8 cellular contexts compared by ENCODE assay signal in genomic region chr4:119454491-119455270, GRCh38.
A peak's percentile ranks its signal among the peaks of the same experiment; 100 is the strongest.
DNase-seq lines count a peak whose midpoint lies in the region; ATAC-seq, FAIRE-seq and TF ChIP-seq lines count a peak whose summit lies in the region.
"Not testable (repeated sequence)": the region's sequence is repeated elsewhere in the genome, so short reads cannot be mapped to it uniquely, and the experiment has no call there.

No MANE protein-coding gene starts in this region.

- TF ChIP-seq POLR2A in H1 (IDR thresholded peaks at IDR 0.05; ENCODE audit: control extremely low read depth in 1 of 2, low read depth in 2 of 2, low read length in 2 of 2), result peak; percentile 56 to 86

- not testable (repeated sequence) for H4K91ac ChIP-seq in H1 (replicated peaks; ENCODE audit: insufficient read length, low read length); mesenchymal stem cell (ENCODE audit: low read length)

- CTCF ChIA-PET in H1 (lab: Charles Lee; ENCODE audit: partially characterized antibody), result interaction anchor here (0.6 to 1.5 kb wide), 6 partner anchors 35 to 473 kb away, joined by 3 to 8 read pairs (median 4); partner anchors contain the start of gene USP53

- H2BK15ac ChIP-seq in H1 (ENCODE audit: low read length); mesenchymal stem cell (ENCODE audit: low read depth, poor library complexity, severe bottlenecking): not testable (repeated sequence)

- not testable (repeated sequence) for H3K4ac ChIP-seq in H1 (replicated peaks; ENCODE audit: insufficient read length, low read depth, low read length)
- peak overlapping the region; percentile 35 to 61 for H3K4ac ChIP-seq in mesenchymal stem cell (ENCODE audit: low read depth in 1 of 2, low read length in 2 of 2)

- H2BK120ac ChIP-seq in H1 (replicated peaks; ENCODE audit: low read depth, low read length); mesenchymal stem cell (ENCODE audit: low read depth, low read length): not testable (repeated sequence)

- H3K56ac ChIP-seq in H1 (replicated peaks; ENCODE audit: insufficient read length, low read depth, low read length), result not testable (repeated sequence)

- not testable (repeated sequence) for H4K20me1 ChIP-seq in H1 (replicated peaks in 1 of 2; ENCODE audit: control insufficient read depth in 1 of 2, insufficient read depth in 2 of 2, low read length in 2 of 2)

- H2BK12ac ChIP-seq in H1 (ENCODE audit: low read depth, low read length); mesenchymal stem cell (ENCODE audit: low read length in 2 of 2): not testable (repeated sequence)

- not testable (repeated sequence) for H2AK5ac ChIP-seq in H1 (ENCODE audit: low read depth, low read length); mesenchymal stem cell (ENCODE audit: low read length, severe bottlenecking)

- H4K5ac ChIP-seq in H1 (ENCODE audit: insufficient read length, low read depth, low read length), result peak overlapping the region; percentile 9

- H2BK5ac ChIP-seq in H1 (ENCODE audit: low read depth, low read length); mesenchymal stem cell (ENCODE audit: low read depth, low read length, poor library complexity, severe bottlenecking): not testable (repeated sequence)

- not testable (repeated sequence) for FAIRE-seq in H1 (lab: Jason Lieb, UNC)

- peak overlapping the region; percentile 93 for H3K27ac ChIP-seq in H1 (ENCODE audit: low read depth, low read length)
- H3K27ac ChIP-seq in mesenchymal stem cell (ENCODE audit: low read length, poor library complexity, severe bottlenecking), result peak overlapping the region; percentile 73

- H3K79me2 ChIP-seq in H1 (ENCODE audit: control insufficient read depth in 1 of 2, insufficient read depth in 2 of 2, low read length in 2 of 2), result peaks cover 0 to 11% of the 10 kb centered on the region in 2 experiments; a peak in 2 of 4 replicates

- H3K4me2 ChIP-seq in H1 (ENCODE audit: insufficient read depth in 1 of 2, low read depth in 2 of 2, low read length in 2 of 2), result peak overlapping the region; percentile 70 to 73
- peak overlapping the region; percentile 77 for H3K4me2 ChIP-seq in mesenchymal stem cell (ENCODE audit: low read length, poor library complexity, severe bottlenecking)

- H3K14ac ChIP-seq in H1 (ENCODE audit: insufficient read length); mesenchymal stem cell (ENCODE audit: low read length in 2 of 2): not testable (repeated sequence)

- not testable (repeated sequence) for H3K79me1 ChIP-seq in H1 (ENCODE audit: low read depth, low read length); mesenchymal stem cell (replicated peaks; ENCODE audit: low read length, poor library complexity, severe bottlenecking)

- ATAC-seq in GM21360 (IDR thresholded peaks at IDR 0.05; ENCODE audit: unreplicated experiment), result peak; percentile 100

- not testable (repeated sequence) for H3K9me3 ChIP-seq in H1 (ENCODE audit: insufficient read depth in 2 of 2, low read depth in 1 of 2, low read length in 1 of 2); mesenchymal stem cell (ENCODE audit: control insufficient read depth, low read length)

- peak; percentile 8 to 33 (median 25) for TF ChIP-seq CTCF in H1 (IDR thresholded peaks at IDR 0.05; ENCODE audit: control extremely low read depth in 1 of 3, insufficient read depth in 1 of 3, low read depth in 1 of 3, low read length in 3 of 3)

- H3K23ac ChIP-seq in H1 (ENCODE audit: insufficient read length); mesenchymal stem cell (ENCODE audit: low read length in 2 of 2): not testable (repeated sequence)

- H4K8ac ChIP-seq in H1 (ENCODE audit: extremely low read depth, insufficient read depth, low read length) (peak overlapping the region; percentile 88; the same call in 1 of the 2 replicates), mesenchymal stem cell (ENCODE audit: low read length) (peak overlapping the region; percentile 96)

- H2AFZ ChIP-seq in H1 (ENCODE audit: low read length), result not testable (repeated sequence)
- peak overlapping the region; percentile 82 for H2AFZ ChIP-seq in mesenchymal stem cell (ENCODE audit: low read depth, low read length)

- not testable (repeated sequence) for H3K36me3 ChIP-seq in H1 (ENCODE audit: control insufficient read depth in 2 of 4, insufficient read depth in 4 of 4, low read length in 3 of 4); mesenchymal stem cell (ENCODE audit: control insufficient read depth in 1 of 2, insufficient read depth in 2 of 2, low read depth in 1 of 2, low read length in 2 of 2)

- DNase-seq in COR-L47 (lab: John Stamatoyannopoulos, UW) (peak; percentile 98), HT-29 (ENCODE audit: low spot score) (peak; percentile 98), H1 (ENCODE audit: low read depth in 1 of 2, low spot score in 2 of 2) (peak; percentile 98 to 99), mesenchymal stem cell (peak; percentile 98)
- DNase-seq in NK-92 treated with Interleukin-12 subunit alpha and Interleukin-12 subunit beta, amount 100 ng/mL, for 24 hours (lab: John Stamatoyannopoulos, UW), result peak; percentile 90
- peak; percentile 98 to 100 (median 99) for DNase-seq in activated CD8-positive, alpha-beta memory T cell treated with anti-CD3 and anti-CD28 coated beads for 48 hours (ENCODE audit: low read depth in 2 of 3, low spot score in 2 of 3)
- peak; percentile 94 for DNase-seq in stimulated activated CD8-positive, alpha-beta memory T cell treated with anti-CD3 and anti-CD28 coated beads, Interleukin-12 subunit alpha, Interleukin-12 subunit beta, amount 100 ng/mL, for 24 hours (ENCODE audit: extremely low read depth)

- H3K18ac ChIP-seq in H1 (ENCODE audit: extremely low read depth, low read length), result not testable (repeated sequence)
- peak overlapping the region; percentile 40 to 92 for H3K18ac ChIP-seq in mesenchymal stem cell (ENCODE audit: low read depth in 1 of 2, low read length in 2 of 2)

- peak; percentile 5 to 75; a peak in 1 of 3 replicates for TF ChIP-seq EP300 in H1 (IDR thresholded peaks at IDR 0.05; ENCODE audit: borderline replicate concordance in 1 of 2, low read depth in 2 of 2, low read length in 2 of 2)

- H3K27me3 ChIP-seq in H1 (replicated peaks in 1 of 4; ENCODE audit: control insufficient read depth in 3 of 4, extremely low read depth in 1 of 4, insufficient read depth in 3 of 4, low read length in 3 of 4); mesenchymal stem cell (ENCODE audit: control insufficient read depth in 1 of 2, insufficient read depth in 1 of 2, low read length in 2 of 2): not testable (repeated sequence)

- H2BK20ac ChIP-seq in H1 (ENCODE audit: low read length), result not testable (repeated sequence)

- H3K9ac ChIP-seq in H1 (replicated peaks in 1 of 4; ENCODE audit: extremely low read depth in 1 of 4, low read depth in 3 of 4, low read length in 3 of 4) (peak overlapping the region; percentile 52 to 87 (median 82)), mesenchymal stem cell (ENCODE audit: low read length) (peak overlapping the region; percentile 97)

- not testable (repeated sequence) for H3K4me1 ChIP-seq in H1 (replicated peaks in 1 of 4; ENCODE audit: control insufficient read depth in 3 of 4, insufficient read depth in 4 of 4, low read length in 3 of 4); mesenchymal stem cell (ENCODE audit: control insufficient read depth, insufficient read depth, low read depth, low read length)

- H3K4me3 ChIP-seq in H1 (ENCODE audit: extremely low read depth in 1 of 4, insufficient read depth in 2 of 4, low read depth in 3 of 4, low read length in 4 of 4) (peak overlapping the region; percentile 58 to 75 (median 71)), mesenchymal stem cell (ENCODE audit: insufficient read depth in 1 of 2, low read depth in 1 of 2, low read length in 2 of 2) (peak overlapping the region; percentile 82 to 84)

- POLR2A ChIA-PET in H1 (lab: Charles Lee; ENCODE audit: partially characterized antibody), result interaction anchor here (0.6 to 1.5 kb wide), 6 partner anchors 30 to 537 kb away, joined by 3 to 4 read pairs (median 3); partner anchors contain the start of genes PDE5A and USP53

- 1% methylated on average over 70 of the region's 80 CpGs; no CpG with 5 or more reads in 1 of the 2 experiments for WGBS in H1 (ENCODE audit: extremely low coverage in 1 of 2, insufficient coverage in 1 of 2, insufficient read length in 1 of 2, insufficient replicate concordance in 2 of 2, low coverage in 1 of 2, low lambda C conversion rate in 2 of 2, missing lambda C conversion rate in 1 of 2), 2 experiments
- WGBS in mesenchymal stem cell, result under 1% methylated on average over 63 of the region's 80 CpGs

- H3K23me2 ChIP-seq in H1 (ENCODE audit: low read depth, low read length), result not testable (repeated sequence)

- TF ChIP-seq RAD21 in H1 (IDR thresholded peaks at IDR 0.05 in 1 of 2, conservative IDR thresholded peaks at IDR 0.05 in 1 of 2; ENCODE audit: low read depth in 2 of 2, low read length in 2 of 2), result peak in 1 of 2 experiments; percentile 23; a peak in 3 of 4 replicates

TF ChIP-seq in H1, 55 proteins besides CTCF, POLR2A, EP300 and RAD21 (continues in another document):
- TF ChIP-seq ATF3 (IDR thresholded peaks at IDR 0.05; ENCODE audit: insufficient read depth, low read depth, low read length) (peak; percentile 100), ATF2 (IDR thresholded peaks at IDR 0.05; ENCODE audit: low read length) (peak; percentile 92), BRCA1 (IDR thresholded peaks at IDR 0.05; ENCODE audit: low read depth, low read length) (peak; percentile 83), SIN3A (conservative IDR thresholded peaks at IDR 0.05 in 1 of 2, IDR thresholded peaks at IDR 0.05 in 1 of 2; ENCODE audit: low read depth in 1 of 2, low read length in 2 of 2) (peak in 1 of 2 experiments; percentile 87; a peak in 2 of 4 replicates), POLR2AphosphoS5 (IDR thresholded peaks at IDR 0.05; ENCODE audit: low read depth, low read length) (peak; percentile 94), NANOG (IDR thresholded peaks at IDR 0.05; ENCODE audit: insufficient read depth, low read depth, low read length, poor library complexity, severe bottlenecking) (peak; percentile 37)

Comparison
In these comparisons a context has a peak if more than half of its experiments do, and no peak if none do; other contexts are left out.
1. Peak in every context shown above with its lines: DNase-seq, ATAC-seq, H3K4me3 ChIP-seq and H3K27ac ChIP-seq.